8 cellular contexts compared by ENCODE assay signal in genomic region chr5:16736158-16736994, GRCh38.
DNase-seq lines count a peak whose midpoint lies in the region; ATAC-seq and TF ChIP-seq lines count a peak whose summit lies in the region.

No MANE protein-coding gene starts in this region.

- no peaks in the 10 kb centered on the region for H3K79me2 ChIP-seq in OCI-LY7 (ENCODE audit: insufficient read depth, low read depth, low read length)

- POLR2A ChIA-PET in A673 (lab: Charles Lee; ENCODE audit: low non-redundant PET): interaction anchor here (0.6 kb wide), 1 partner anchor 28 kb away, joined by 3 read pairs; no protein-coding TSS in a partner anchor
- POLR2A ChIA-PET in OCI-LY7 (lab: Charles Lee): no interaction called here
- POLR2A ChIA-PET in activated CD8-positive, alpha-beta T cell treated with anti-CD3 and anti-CD28 coated beads, Interleukin-2, amount 10 ng/mL, durations not matched to agents 7 days and 5 days (lab: Charles Lee): no interaction called here

- peaks cover 14% of the 10 kb centered on the region for H3K36me3 Mint-ChIP-seq in type B pancreatic cell
- no peaks in the 10 kb centered on the region for H3K36me3 Mint-ChIP-seq in activated CD8-positive, alpha-beta T cell treated with anti-CD3 and anti-CD28 coated beads, Interleukin-2, amount 10 ng/mL, durations not matched to agents 7 days and 5 days (ENCODE audit: low read depth)

- TF ChIP-seq CTCF in A673 (conservative IDR thresholded peaks at IDR 0.05; ENCODE audit: low read depth, low read length) (no peak), type B pancreatic cell (conservative IDR thresholded peaks at IDR 0.05) (no peak), OCI-LY7 (conservative IDR thresholded peaks at IDR 0.05; ENCODE audit: low read length) (no peak)

- BruUV-seq in A673 (replicated peaks; lab: Mats Ljungman, UMichigan): no TSS peak
- BruUV-seq in OCI-LY7 (replicated peaks; lab: Mats Ljungman, UMichigan): no TSS peak

- H3K27ac Mint-ChIP-seq in type B pancreatic cell: peak overlapping the region; percentile 83
- no peak overlapping the region for H3K27ac Mint-ChIP-seq in activated CD8-positive, alpha-beta T cell treated with anti-CD3 and anti-CD28 coated beads, Interleukin-2, amount 10 ng/mL, durations not matched to agents 7 days and 5 days

- H3K27me3 ChIP-seq in A673 (replicated peaks; ENCODE audit: insufficient read depth, low read depth, low read length, poor library complexity): no peaks in the 10 kb centered on the region
- H3K27me3 ChIP-seq in iPS-15b (ENCODE audit: control insufficient read depth, insufficient read depth, low read length): no peaks in the 10 kb centered on the region

- no peaks in the 10 kb centered on the region for H3K9me3 ChIP-seq in A673 (ENCODE audit: low read depth, low read length, poor library complexity, severe bottlenecking)
- no peaks in the 10 kb centered on the region for H3K9me3 ChIP-seq in iPS-15b (ENCODE audit: control insufficient read depth, insufficient read depth, low read length)
- no peaks in the 10 kb centered on the region for H3K9me3 ChIP-seq in OCI-LY7 (ENCODE audit: low read length)

- H2AFZ ChIP-seq in OCI-LY7 (ENCODE audit: low read length): no peak overlapping the region

- H3K4me1 Mint-ChIP-seq in type B pancreatic cell (ENCODE audit: unreplicated experiment): peaks cover 62% of the 10 kb centered on the region
- H3K4me1 Mint-ChIP-seq in activated CD8-positive, alpha-beta T cell treated with anti-CD3 and anti-CD28 coated beads, Interleukin-2, amount 10 ng/mL, durations not matched to agents 7 days and 5 days (ENCODE audit: low read depth): no peaks in the 10 kb centered on the region

- H3K4me3 Mint-ChIP-seq in type B pancreatic cell: peak overlapping the region; percentile 53
- no peak overlapping the region for H3K4me3 Mint-ChIP-seq in activated CD8-positive, alpha-beta T cell treated with anti-CD3 and anti-CD28 coated beads, Interleukin-2, amount 10 ng/mL, durations not matched to agents 7 days and 5 days

- H3K4me1 ChIP-seq in A673 (ENCODE audit: insufficient read depth, low read length, poor library complexity, severe bottlenecking) (peaks cover 37% of the 10 kb centered on the region), iPS-15b (ENCODE audit: control insufficient read depth, insufficient read depth, low read length) (peaks cover 20% of the 10 kb centered on the region), OCI-LY7 (ENCODE audit: insufficient read depth, low read length, poor library complexity, severe bottlenecking) (no peaks in the 10 kb centered on the region)

- no peaks in the 10 kb centered on the region for H3K27me3 Mint-ChIP-seq in type B pancreatic cell
- peaks cover 31% of the 10 kb centered on the region for H3K27me3 Mint-ChIP-seq in activated CD8-positive, alpha-beta T cell treated with anti-CD3 and anti-CD28 coated beads, Interleukin-2, amount 10 ng/mL, durations not matched to agents 7 days and 5 days (ENCODE audit: low read depth)

- H3K9me3 Mint-ChIP-seq in type B pancreatic cell: no peaks in the 10 kb centered on the region
- H3K9me3 Mint-ChIP-seq in activated CD8-positive, alpha-beta T cell treated with anti-CD3 and anti-CD28 coated beads, Interleukin-2, amount 10 ng/mL, durations not matched to agents 7 days and 5 days (ENCODE audit: insufficient read depth): no peaks in the 10 kb centered on the region

- peak; percentile 64 for DNase-seq in A673 (ENCODE audit: low spot score)
- peak; percentile 69 for DNase-seq in NCI-H1436 (lab: John Stamatoyannopoulos, UW)
- peak; percentile 52 for DNase-seq in amniotic epithelial cell (ENCODE audit: low read depth)
- DNase-seq in type B pancreatic cell (ENCODE audit: extremely low spot score, unreplicated experiment): no peak
- DNase-seq in OCI-LY7 (ENCODE audit: low spot score): no peak
- DNase-seq in middle frontal gyrus (ENCODE audit: extremely low spot score, low spot score): no peak
- DNase-seq in activated CD8-positive, alpha-beta T cell treated with anti-CD3 and anti-CD28 coated beads, Interleukin-2, amount 10 ng/mL, durations not matched to agents 7 days and 5 days: no peak

- intact Hi-C loops in A673 (cut with micrococcal nuclease; ENCODE audit: unreplicated experiment): no loop called here
- intact Hi-C loops in OCI-LY7 (cut with micrococcal nuclease; ENCODE audit: unreplicated experiment): no loop called here

- CTCF ChIA-PET in A673 (lab: Charles Lee) (no interaction called here), OCI-LY7 (lab: Charles Lee; ENCODE audit: unreplicated experiment) (no interaction called here)
- CTCF ChIA-PET in activated CD8-positive, alpha-beta T cell treated with anti-CD3 and anti-CD28 coated beads, Interleukin-2, amount 10 ng/mL, durations not matched to agents 7 days and 5 days (lab: Charles Lee): no interaction called here

- H3K27ac ChIP-seq in A673 (ENCODE audit: low read depth, low read length, poor library complexity, severe bottlenecking) (peak overlapping the region; percentile 82), OCI-LY7 (ENCODE audit: low read depth, low read length, poor library complexity, severe bottlenecking) (no peak overlapping the region)

- no peak overlapping the region for H3K4me2 ChIP-seq in OCI-LY7 (ENCODE audit: low read length)

- H3K36me3 ChIP-seq in A673 (ENCODE audit: insufficient read depth, low read length, poor library complexity, severe bottlenecking) (peaks cover 52% of the 10 kb centered on the region), iPS-15b (ENCODE audit: control insufficient read depth, insufficient read depth, low read length) (peaks cover 3% of the 10 kb centered on the region), OCI-LY7 (ENCODE audit: insufficient read depth, low read length) (no peaks in the 10 kb centered on the region)

- ATAC-seq in activated CD8-positive, alpha-beta T cell treated with anti-CD3 and anti-CD28 coated beads, Interleukin-2, amount 10 ng/mL, durations not matched to agents 7 days and 5 days: no peak

- H3K9ac ChIP-seq in iPS-15b (ENCODE audit: low read depth, low read length): peak overlapping the region; percentile 82

- H3K4me3 ChIP-seq in A673 (ENCODE audit: low read depth, low read length, poor library complexity, severe bottlenecking) (no peak overlapping the region), iPS-15b (ENCODE audit: low read depth, low read length) (peak overlapping the region; percentile 70), OCI-LY7 (ENCODE audit: low read depth, low read length, poor library complexity, severe bottlenecking) (no peak overlapping the region)

- no peaks in the 10 kb centered on the region for H4K20me1 ChIP-seq in OCI-LY7 (ENCODE audit: insufficient read depth, low read length)

- no peaks in the 10 kb centered on the region for H3K9me2 ChIP-seq in OCI-LY7 (ENCODE audit: insufficient read depth, low read length)

Comparison
In these comparisons a context has a peak if more than half of its experiments do, and no peak if none do; other contexts are left out.
1. DNase-seq: peak in A673 (single experiment), NCI-H1436 (single experiment) and amniotic epithelial cell (single experiment); none in type B pancreatic cell (single experiment), OCI-LY7 (single experiment), middle frontal gyrus (single experiment) and activated CD8-positive, alpha-beta T cell treated with anti-CD3 and anti-CD28 coated beads, Interleukin-2, amount 10 ng/mL, durations not matched to agents 7 days and 5 days (single experiment).